In genomic region chr5:154968953-154969352, GRCh38 we compare ENCODE assay signal across 29 cellular contexts. TPM values are rescaled to one million over a fixed set of nuclear protein-coding genes. Genes with fewer than 3 reads are reported as not detected.
"Had no signal": no experiment of that assay in that cellular context is flagged by ENCODE, and none has a peak within 500 bp of the region (broad histone marks: within the 10 kb centered on the region; RNA-seq: fewer than 3 reads in every experiment).

No MANE protein-coding gene starts in this region.

- H3K79me2 ChIP-seq: parathyroid adenoma had no signal

- FAIRE-seq: small intestine had no signal

- H3K9me3 ChIP-seq: ovary, psoas muscle, right lobe of liver, sigmoid colon, stomach, suprapubic skin, testis, tibial artery, transverse colon, upper lobe of right lung, uterus had no signal

- DNase-seq: natural killer cell; occipital lobe; ovary; posterior cingulate gyrus; psoas muscle; right cardiac atrium; right lobe of liver; sigmoid colon; small intestine; stimulated activated CD4-positive, alpha-beta T cell treated with anti-CD3 and anti-CD28 coated beads, Interleukin-15, amount 100 ng/mL, for 24 hours; stimulated activated CD4-positive, alpha-beta T cell treated with anti-CD3 and anti-CD28 coated beads, Interleukin-2, amount 100 ng/mL, for 24 hours; stimulated activated CD4-positive, alpha-beta T cell treated with anti-CD3 and anti-CD28 coated beads, Interleukin-2, amount 100 ng/mL, for 48 hours; stimulated activated CD4-positive, alpha-beta T cell treated with anti-CD3 and anti-CD28 coated beads, Interleukin-4, amount 100 ng/mL, for 24 hours; stimulated activated naive B cell treated with anti-CD40 and anti-IgM and Interleukin-4, amounts not matched to agents 10 μg/mL and 1 μg/mL and 100 μg/mL, for 72 hours; stimulated activated naive CD4-positive, alpha-beta T cell treated with Interleukin-2 at 50 U/mL for 16 hours; stomach; testis; tibial artery; transverse colon; upper lobe of right lung; uterus had no signal

- H3K27me3 ChIP-seq: neural progenitor cell, ovary, right lobe of liver, sigmoid colon, stomach, suprapubic skin, testis, tibial artery, transverse colon, upper lobe of right lung, uterus had no signal

- H3K4me1 ChIP-seq: neural progenitor cell, parathyroid adenoma, psoas muscle, right lobe of liver, sigmoid colon, suprapubic skin, testis, tibial artery, transverse colon, uterus had no signal

- H3K4me2 ChIP-seq: neural progenitor cell had no signal

- H3K36me3 ChIP-seq: neural progenitor cell, ovary, uterus had no signal

- H3K9ac ChIP-seq: neural progenitor cell, parathyroid adenoma had no signal

- H3K4me3 ChIP-seq: neural progenitor cell, ovary, psoas muscle, right lobe of liver, sigmoid colon, stomach, suprapubic skin, testis, tibial artery, transverse colon, uterus had no signal

- H3K27ac ChIP-seq: neural progenitor cell, ovary, parathyroid adenoma, psoas muscle, right lobe of liver, sigmoid colon, stomach, suprapubic skin, testis, tibial artery, transverse colon, upper lobe of right lung, uterus had no signal

- ATAC-seq: natural killer cell; psoas muscle; right cardiac atrium; right lobe of liver; stimulated activated effector memory CD8-positive, alpha-beta T cell treated with anti-CD3 and anti-CD28 coated beads, Interleukin-12 subunit alpha, Interleukin-12 subunit beta, amount 100 ng/mL, for 72 hours; stimulated activated naive B cell treated with anti-CD40 and anti-IgM and Interleukin-4, amounts not matched to agents 10 μg/mL and 1 μg/mL and 100 μg/mL, for 72 hours; upper lobe of right lung had no signal

- H2AFZ ChIP-seq: neural progenitor cell, parathyroid adenoma had no signal

RNA-seq across cellular contexts. Expression of gene KIF4B, which starts 44.6 kb away (rescaled TPM):
- total RNA-seq: natural killer cell, osteoblast, progenitor cell of endocrine pancreas, right lobe of liver, transverse colon had no signal
- polyA plus RNA-seq: neural cell, ovary, right cardiac atrium, small intestine, stomach, urinary bladder had no signal
